ENCODE assay signal across 23 cellular contexts in the genomic region with DNA sequence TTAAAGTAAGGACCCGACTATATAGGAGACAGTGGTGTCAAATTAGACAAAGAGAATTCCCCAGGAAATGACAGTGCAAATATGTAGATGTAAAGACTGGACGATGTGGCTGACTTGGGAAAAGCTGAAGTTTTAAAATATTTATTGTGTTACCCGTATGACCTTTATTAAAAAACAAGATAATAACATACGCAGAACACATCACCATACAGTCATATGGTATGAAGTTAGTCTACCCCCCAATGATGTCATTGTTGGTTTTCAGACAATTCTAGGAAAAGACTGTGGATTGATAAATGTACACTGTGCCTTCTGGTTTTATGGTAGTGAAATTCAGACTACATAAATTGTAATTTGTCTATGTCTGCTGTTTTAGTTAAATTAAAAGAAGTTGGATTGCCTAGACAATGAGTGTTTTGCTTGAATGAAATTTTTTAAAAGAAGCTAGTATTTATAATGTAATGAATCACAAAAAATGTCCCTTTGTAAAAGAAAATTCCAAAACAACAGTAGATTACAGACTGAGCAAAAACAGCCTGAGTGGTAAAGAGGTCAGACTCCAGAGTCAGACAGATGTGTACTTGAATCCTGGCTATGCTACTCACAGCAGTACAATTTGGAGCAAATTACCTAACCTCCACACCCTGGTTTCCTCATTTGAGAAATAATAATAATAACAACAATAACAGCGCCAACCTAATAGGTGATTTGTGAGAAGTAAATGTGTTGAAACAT. TPM values are rescaled to one million over a fixed set of nuclear protein-coding genes. Genes with fewer than 3 reads are reported as not detected.
DNase-seq lines count a peak whose midpoint lies in the region; ATAC-seq and TF ChIP-seq lines count a peak whose summit lies in the region.
"Had no signal": no experiment of that assay in that cellular context is flagged by ENCODE, and none has a peak within 500 bp of the region (broad histone marks: within the 10 kb centered on the region; RNA-seq: fewer than 3 reads in every experiment).

No MANE protein-coding gene starts in this region.

- H3K9me3 Mint-ChIP-seq in T-helper 2 cell treated with Interferon-gamma antibody and Interleukin-4, amounts not matched to agents 5 μg/mL and 100 μg/mL, for 36 hours = no peaks in the 10 kb centered on the region
- H3K9me3 Mint-ChIP-seq: activated CD4-positive, alpha-beta memory T cell treated with anti-CD3 and anti-CD28 coated beads, Interleukin-2, amount 10 ng/mL, durations not matched to agents 7 days and 5 days; dendritic cell treated with granulocyte-macrophage colony-stimulating factor and Interleukin-4, amounts not matched to agents 40 ng/mL and 50 ng/mL, for 4 days; H9 had no signal

- H3K4me1 Mint-ChIP-seq in T-helper 2 cell treated with Interferon-gamma antibody and Interleukin-4, amounts not matched to agents 5 μg/mL and 100 μg/mL, for 36 hours (ENCODE audit: low read depth) = no peaks in the 10 kb centered on the region
- H3K4me1 Mint-ChIP-seq: activated CD4-positive, alpha-beta memory T cell treated with anti-CD3 and anti-CD28 coated beads, Interleukin-2, amount 10 ng/mL, durations not matched to agents 7 days and 5 days; H9 had no signal

- 78% methylated on average over 2 of the region's 5 CpGs for WGBS in mesenchymal stem cell

- no peak overlapping the region for H3K18ac ChIP-seq in mesenchymal stem cell (ENCODE audit: low read depth in 1 of 2, low read length in 2 of 2)

- DNase-seq in dermis blood vessel endothelial cell (peak; percentile 86), mesenchymal stem cell (peak; percentile 36), left ventricle myocardium inferior (no peak)
- no peak for DNase-seq in T-helper 2 cell treated with Interferon-gamma antibody and Interleukin-4, amounts not matched to agents 5 μg/mL and 100 μg/mL, for 36 hours (ENCODE audit: low spot score)
- DNase-seq: activated CD4-positive, alpha-beta memory T cell treated with anti-CD3 and anti-CD28 coated beads, Interleukin-2, amount 10 ng/mL, durations not matched to agents 7 days and 5 days; activated effector memory CD4-positive, alpha-beta T cell treated with anti-CD3 and anti-CD28 coated beads, Interleukin-2, amount 50 U/mL, for 16 hours; C1 segment of cervical spinal cord; H9; kidney; mammary epithelial cell; NCI-H1694; nucleus accumbens; upper lobe of left lung had no signal

- no peak overlapping the region for H2BK5ac ChIP-seq in mesenchymal stem cell (ENCODE audit: low read depth, low read length, poor library complexity, severe bottlenecking)

- peak overlapping the region; percentile 82 for H2AFZ ChIP-seq in ACC112 (ENCODE audit: low read length, unreplicated experiment)
- no peak overlapping the region for H2AFZ ChIP-seq in mesenchymal stem cell (ENCODE audit: low read depth, low read length)

- no peak overlapping the region for H3K4me3 Mint-ChIP-seq in T-helper 2 cell treated with Interferon-gamma antibody and Interleukin-4, amounts not matched to agents 5 μg/mL and 100 μg/mL, for 36 hours
- H3K4me3 Mint-ChIP-seq: activated CD4-positive, alpha-beta memory T cell treated with anti-CD3 and anti-CD28 coated beads, Interleukin-2, amount 10 ng/mL, durations not matched to agents 7 days and 5 days; dendritic cell treated with granulocyte-macrophage colony-stimulating factor and Interleukin-4, amounts not matched to agents 40 ng/mL and 50 ng/mL, for 4 days; H9 had no signal

- H4K8ac ChIP-seq in mesenchymal stem cell (ENCODE audit: low read length) = no peak overlapping the region

- no peak overlapping the region for H2BK12ac ChIP-seq in mesenchymal stem cell (ENCODE audit: low read length in 2 of 2)

- H3K27ac Mint-ChIP-seq in T-helper 2 cell treated with Interferon-gamma antibody and Interleukin-4, amounts not matched to agents 5 μg/mL and 100 μg/mL, for 36 hours = no peak overlapping the region
- H3K27ac Mint-ChIP-seq: activated CD4-positive, alpha-beta memory T cell treated with anti-CD3 and anti-CD28 coated beads, Interleukin-2, amount 10 ng/mL, durations not matched to agents 7 days and 5 days; dendritic cell treated with granulocyte-macrophage colony-stimulating factor and Interleukin-4, amounts not matched to agents 40 ng/mL and 50 ng/mL, for 4 days; H9 had no signal

- no peaks in the 10 kb centered on the region for H3K27me3 ChIP-seq in ACC112 (ENCODE audit: insufficient read depth, low read length)
- H3K27me3 ChIP-seq in mesenchymal stem cell (ENCODE audit: control insufficient read depth in 1 of 2, insufficient read depth in 1 of 2, low read length in 2 of 2) = no peaks in the 10 kb centered on the region
- no peaks in the 10 kb centered on the region for H3K27me3 ChIP-seq in left ventricle myocardium inferior (ENCODE audit: low read depth)
- H3K27me3 ChIP-seq: upper lobe of left lung had no signal

- H3K9ac ChIP-seq in mesenchymal stem cell (ENCODE audit: low read length) = no peak overlapping the region

- H3K4me1 ChIP-seq in ACC112 (ENCODE audit: control insufficient read depth, insufficient read depth, low read length, unreplicated experiment) = peaks cover 12% of the 10 kb centered on the region
- peaks cover 6% of the 10 kb centered on the region; the same call in 1 of the 2 replicates for H3K4me1 ChIP-seq in HEK293 (ENCODE audit: control insufficient read depth, insufficient read depth, low read length)
- H3K4me1 ChIP-seq in mesenchymal stem cell (ENCODE audit: control insufficient read depth, insufficient read depth, low read depth, low read length) = no peaks in the 10 kb centered on the region
- no peaks in the 10 kb centered on the region for H3K4me1 ChIP-seq in left ventricle myocardium inferior
- H3K4me1 ChIP-seq: upper lobe of left lung had no signal

- peaks cover 6% of the 10 kb centered on the region for H3K27me3 Mint-ChIP-seq in T-helper 2 cell treated with Interferon-gamma antibody and Interleukin-4, amounts not matched to agents 5 μg/mL and 100 μg/mL, for 36 hours (ENCODE audit: low read depth)
- H3K27me3 Mint-ChIP-seq: activated CD4-positive, alpha-beta memory T cell treated with anti-CD3 and anti-CD28 coated beads, Interleukin-2, amount 10 ng/mL, durations not matched to agents 7 days and 5 days; dendritic cell treated with granulocyte-macrophage colony-stimulating factor and Interleukin-4, amounts not matched to agents 40 ng/mL and 50 ng/mL, for 4 days had no signal

- H3K36me3 ChIP-seq in ACC112 (ENCODE audit: insufficient read depth, low read length) (no peaks in the 10 kb centered on the region), HEK293 (ENCODE audit: control insufficient read depth in 2 of 2, insufficient read depth in 1 of 2, low read length in 2 of 2) (no peaks in the 10 kb centered on the region), mesenchymal stem cell (ENCODE audit: control insufficient read depth in 1 of 2, insufficient read depth in 2 of 2, low read depth in 1 of 2, low read length in 2 of 2) (no peaks in the 10 kb centered on the region), left ventricle myocardium inferior (no peaks in the 10 kb centered on the region)
- H3K36me3 ChIP-seq: upper lobe of left lung had no signal

- no peak overlapping the region for H3K4ac ChIP-seq in mesenchymal stem cell (ENCODE audit: low read depth in 1 of 2, low read length in 2 of 2)

- ATAC-seq in HG03135 (IDR thresholded peaks at IDR 0.05; ENCODE audit: unreplicated experiment) = no peak
- ATAC-seq in HG03025 (IDR thresholded peaks at IDR 0.05; ENCODE audit: low FRiP score, unreplicated experiment) = no peak

- H3K79me1 ChIP-seq in mesenchymal stem cell (replicated peaks; ENCODE audit: low read length, poor library complexity, severe bottlenecking) = no peaks in the 10 kb centered on the region

- H2AK5ac ChIP-seq in mesenchymal stem cell (ENCODE audit: low read length, severe bottlenecking) = no peak overlapping the region

- intact Hi-C loops in left ventricle myocardium inferior (cut with micrococcal nuclease) = no loop called here

- no peak overlapping the region for H3K4me2 ChIP-seq in mesenchymal stem cell (ENCODE audit: low read length, poor library complexity, severe bottlenecking)

- H4K91ac ChIP-seq in mesenchymal stem cell (ENCODE audit: low read length) = no peak overlapping the region

- H3K9me3 ChIP-seq in HEK293 (ENCODE audit: control insufficient read depth, insufficient read depth, low read depth, low read length) (no peaks in the 10 kb centered on the region), mesenchymal stem cell (ENCODE audit: control insufficient read depth, low read length) (no peaks in the 10 kb centered on the region), left ventricle myocardium inferior (replicated peaks) (no peaks in the 10 kb centered on the region)
- H3K9me3 ChIP-seq: upper lobe of left lung had no signal

- peak overlapping the region; percentile 40 for H3K27ac ChIP-seq in ACC112 (ENCODE audit: low read depth, low read length)
- no peak overlapping the region for H3K27ac ChIP-seq in HEK293 (ENCODE audit: extremely low read depth, low read depth, low read length)
- no peak overlapping the region for H3K27ac ChIP-seq in mesenchymal stem cell (ENCODE audit: low read length, poor library complexity, severe bottlenecking)
- H3K27ac ChIP-seq in left ventricle myocardium inferior (replicated peaks) = no peak overlapping the region
- H3K27ac ChIP-seq: upper lobe of left lung had no signal

- no peak overlapping the region for H2BK120ac ChIP-seq in mesenchymal stem cell (ENCODE audit: low read depth, low read length)

- POLR2A ChIA-PET in HEK293 (lab: Yijun Ruan, JAX) = no interaction called here

- no peak for TF ChIP-seq CTCF in HEK293 (tag by site-specific recombination; IDR thresholded peaks at IDR 0.05)
- no peak for TF ChIP-seq CTCF in left ventricle myocardium inferior (IDR thresholded peaks at IDR 0.05; ENCODE audit: borderline replicate concordance)

- no peaks in the 10 kb centered on the region for H3K36me3 Mint-ChIP-seq in T-helper 2 cell treated with Interferon-gamma antibody and Interleukin-4, amounts not matched to agents 5 μg/mL and 100 μg/mL, for 36 hours (ENCODE audit: low read depth)

- no peak overlapping the region for H2BK15ac ChIP-seq in mesenchymal stem cell (ENCODE audit: low read depth, poor library complexity, severe bottlenecking)

- CTCF ChIA-PET in HEK293 (lab: Yijun Ruan, JAX) = interaction anchor here (0.6 kb wide), 1 partner anchor 591 kb away, joined by 3 read pairs; no protein-coding TSS in a partner anchor

- H3K79me2 ChIP-seq in ACC112 (ENCODE audit: control insufficient read depth, insufficient read depth, low read length, unreplicated experiment) = no peaks in the 10 kb centered on the region

- H3K14ac ChIP-seq in mesenchymal stem cell (ENCODE audit: low read length in 2 of 2) = no peak overlapping the region

- H3K23ac ChIP-seq in mesenchymal stem cell (ENCODE audit: low read length in 2 of 2) = no peak overlapping the region

- H3K4me3 ChIP-seq in ACC112 (ENCODE audit: low read depth, low read length) = no peak overlapping the region
- H3K4me3 ChIP-seq in HEK293 (ENCODE audit: low read depth, low read length) = no peak overlapping the region
- no peak overlapping the region for H3K4me3 ChIP-seq in mesenchymal stem cell (ENCODE audit: insufficient read depth in 1 of 2, low read depth in 1 of 2, low read length in 2 of 2)
- H3K4me3 ChIP-seq in left ventricle myocardium inferior = no peak overlapping the region
- H3K4me3 ChIP-seq: upper lobe of left lung had no signal

RNA-seq across cellular contexts. Expression of a gene that starts 15.6 kb away (rescaled TPM):
- total RNA-seq in dermis blood vessel endothelial cell (not detected in 2 replicates), left ventricle myocardium inferior (not detected)
- not detected for polyA plus RNA-seq in mesenchymal stem cell (2013, experiment 1 of 2)
- not detected for polyA plus RNA-seq in mesenchymal stem cell (2013, experiment 2 of 2)
- total RNA-seq: A673; activated CD4-positive, alpha-beta memory T cell treated with anti-CD3 and anti-CD28 coated beads, Interleukin-2, amount 10 ng/mL, durations not matched to agents 7 days and 5 days; cardiac septum; frontal cortex; H9; kidney; mammary epithelial cell; myocyte; upper lobe of left lung had no signal
- polyA plus RNA-seq: adipose tissue, mammary epithelial cell had no signal

Comparison
In these comparisons a context has a peak if more than half of its experiments do, and no peak if none do; other contexts are left out.
1. DNase-seq: peak in dermis blood vessel endothelial cell (single experiment) and mesenchymal stem cell (single experiment); none in T-helper 2 cell treated with Interferon-gamma antibody and Interleukin-4, amounts not matched to agents 5 μg/mL and 100 μg/mL, for 36 hours (single experiment) and left ventricle myocardium inferior (single experiment).